Comparison of ENCODE assay signal across 1 cellular context in the genomic region with DNA sequence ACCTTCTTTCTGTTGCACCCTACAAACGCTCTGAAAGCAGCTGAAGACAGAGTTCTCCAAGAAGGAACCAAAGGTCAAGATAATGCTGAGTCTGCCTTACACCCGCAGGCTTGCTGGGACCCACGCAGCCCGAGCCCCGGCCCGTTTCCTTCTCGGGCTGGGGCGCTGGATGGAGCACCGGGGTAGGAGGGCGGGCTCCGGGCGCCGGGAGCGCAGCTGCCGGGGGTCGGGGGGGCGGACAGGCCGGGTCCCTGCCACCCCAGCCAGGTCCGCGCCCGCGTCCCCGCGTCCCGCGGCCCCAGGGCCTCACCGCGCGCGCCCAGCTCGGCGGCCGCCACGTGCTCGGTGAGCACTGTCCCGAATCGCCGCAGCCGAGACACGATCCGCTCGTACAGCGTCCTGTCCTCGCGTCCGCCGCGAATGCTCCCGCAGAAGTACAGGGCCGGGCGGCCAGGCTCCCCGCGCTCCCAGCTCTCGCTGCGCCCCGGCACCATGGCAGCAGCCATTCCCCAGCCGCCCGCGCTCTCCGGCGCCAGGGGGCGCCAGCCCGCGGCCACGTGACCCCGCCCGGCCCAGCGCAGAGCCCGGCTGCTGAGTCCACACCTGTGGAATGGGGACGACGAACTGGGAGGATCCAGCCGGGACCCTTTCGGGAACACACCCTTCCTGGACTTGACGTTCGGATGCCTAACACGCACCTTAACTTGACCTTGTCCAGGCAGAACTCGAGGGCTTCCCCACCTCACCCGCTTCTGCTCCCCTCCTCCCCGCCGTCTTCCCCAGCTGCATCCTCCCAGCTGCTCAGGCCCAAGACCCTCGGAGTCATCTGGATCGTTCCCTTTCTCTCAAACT.
TF ChIP-seq lines count a peak whose summit lies in the region.

A gene with protein sequence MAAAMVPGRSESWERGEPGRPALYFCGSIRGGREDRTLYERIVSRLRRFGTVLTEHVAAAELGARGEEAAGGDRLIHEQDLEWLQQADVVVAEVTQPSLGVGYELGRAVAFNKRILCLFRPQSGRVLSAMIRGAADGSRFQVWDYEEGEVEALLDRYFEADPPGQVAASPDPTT (minus strand): TSS at position 531 of the 852 bp plus-strand sequence. CDS start 25 bp downstream, at position 506.

TF ChIP-seq in HepG2, 621 proteins besides CTCF, POLR2A, EP300 and RAD21 (continued from another document and continues in another):
- TF ChIP-seq POGZ (CRISPR knock-in tag; IDR thresholded peaks at IDR 0.05): peak; percentile 10; the same call in 1 of the 2 replicates
- no peak for TF ChIP-seq NFRKB (IDR thresholded peaks at IDR 0.05)
- TF ChIP-seq NCOA2 (CRISPR knock-in tag; IDR thresholded peaks at IDR 0.05): no peak; the same call in 1 of the 2 replicates
- TF ChIP-seq ZNF496 (CRISPR knock-in tag; IDR thresholded peaks at IDR 0.05; ENCODE audit: insufficient replicate concordance): no peak
- TF ChIP-seq MYC (CRISPR knock-in tag; IDR thresholded peaks at IDR 0.05; ENCODE audit: borderline replicate concordance): peak; percentile 97
- no peak for TF ChIP-seq SRSF1 (optimal IDR thresholded peaks at IDR 0.05; ENCODE audit: low read depth, low read length)
- no peak for TF ChIP-seq FOXP1 (IDR thresholded peaks at IDR 0.05)
- TF ChIP-seq FOXP1 (CRISPR knock-in tag; IDR thresholded peaks at IDR 0.05): no peak
- peak; percentile 42; the same call in 1 of the 2 replicates for TF ChIP-seq ZNF678 (CRISPR knock-in tag; IDR thresholded peaks at IDR 0.05)
- no peak for TF ChIP-seq CHD4 (IDR thresholded peaks at IDR 0.05; ENCODE audit: borderline replicate concordance, low read length)
- no peak for TF ChIP-seq ZNF670 (CRISPR knock-in tag; IDR thresholded peaks at IDR 0.05; ENCODE audit: borderline replicate concordance)
- no peak for TF ChIP-seq HDAC6 (IDR thresholded peaks at IDR 0.05; ENCODE audit: low read depth, low read length)
- TF ChIP-seq ZNF790 (CRISPR knock-in tag; IDR thresholded peaks at IDR 0.05; ENCODE audit: borderline replicate concordance): peak; percentile 92; the same call in 1 of the 2 replicates
- TF ChIP-seq, protein P1, sequence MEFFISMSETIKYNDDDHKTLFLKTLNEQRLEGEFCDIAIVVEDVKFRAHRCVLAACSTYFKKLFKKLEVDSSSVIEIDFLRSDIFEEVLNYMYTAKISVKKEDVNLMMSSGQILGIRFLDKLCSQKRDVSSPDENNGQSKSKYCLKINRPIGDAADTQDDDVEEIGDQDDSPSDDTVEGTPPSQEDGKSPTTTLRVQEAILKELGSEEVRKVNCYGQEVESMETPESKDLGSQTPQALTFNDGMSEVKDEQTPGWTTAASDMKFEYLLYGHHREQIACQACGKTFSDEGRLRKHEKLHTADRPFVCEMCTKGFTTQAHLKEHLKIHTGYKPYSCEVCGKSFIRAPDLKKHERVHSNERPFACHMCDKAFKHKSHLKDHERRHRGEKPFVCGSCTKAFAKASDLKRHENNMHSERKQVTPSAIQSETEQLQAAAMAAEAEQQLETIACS (CRISPR knock-in tag; IDR thresholded peaks at IDR 0.05): peak; percentile 89
- TF ChIP-seq, protein P2, sequence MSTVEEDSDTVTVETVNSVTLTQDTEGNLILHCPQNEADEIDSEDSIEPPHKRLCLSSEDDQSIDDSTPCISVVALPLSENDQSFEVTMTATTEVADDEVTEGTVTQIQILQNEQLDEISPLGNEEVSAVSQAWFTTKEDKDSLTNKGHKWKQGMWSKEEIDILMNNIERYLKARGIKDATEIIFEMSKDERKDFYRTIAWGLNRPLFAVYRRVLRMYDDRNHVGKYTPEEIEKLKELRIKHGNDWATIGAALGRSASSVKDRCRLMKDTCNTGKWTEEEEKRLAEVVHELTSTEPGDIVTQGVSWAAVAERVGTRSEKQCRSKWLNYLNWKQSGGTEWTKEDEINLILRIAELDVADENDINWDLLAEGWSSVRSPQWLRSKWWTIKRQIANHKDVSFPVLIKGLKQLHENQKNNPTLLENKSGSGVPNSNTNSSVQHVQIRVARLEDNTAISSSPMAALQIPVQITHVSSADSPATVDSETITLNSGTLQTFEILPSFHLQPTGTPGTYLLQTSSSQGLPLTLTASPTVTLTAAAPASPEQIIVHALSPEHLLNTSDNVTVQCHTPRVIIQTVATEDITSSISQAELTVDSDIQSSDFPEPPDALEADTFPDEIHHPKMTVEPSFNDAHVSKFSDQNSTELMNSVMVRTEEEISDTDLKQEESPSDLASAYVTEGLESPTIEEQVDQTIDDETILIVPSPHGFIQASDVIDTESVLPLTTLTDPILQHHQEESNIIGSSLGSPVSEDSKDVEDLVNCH (CRISPR knock-in tag; IDR thresholded peaks at IDR 0.05): peak; percentile 29; the same call in 1 of the 2 replicates
- peak; percentile 89 for TF ChIP-seq ZNF441 (CRISPR knock-in tag; IDR thresholded peaks at IDR 0.05; ENCODE audit: borderline replicate concordance)
- TF ChIP-seq SMYD3 (CRISPR knock-in tag; IDR thresholded peaks at IDR 0.05): 0 out of 2 replicates have a peak, but pooled peaks have one; percentile 52
- TF ChIP-seq NRL (CRISPR knock-in tag; IDR thresholded peaks at IDR 0.05; ENCODE audit: borderline replicate concordance): peak; percentile 69; the same call in 1 of the 2 replicates
- TF ChIP-seq HNRNPLL (IDR thresholded peaks at IDR 0.05; ENCODE audit: low read depth, low read length, poor library complexity, severe bottlenecking): peak; percentile 77
- TF ChIP-seq SOX5 (CRISPR knock-in tag; IDR thresholded peaks at IDR 0.05; ENCODE audit: borderline replicate concordance): peak; percentile 44
- TF ChIP-seq ZKSCAN1 (IDR thresholded peaks at IDR 0.05; ENCODE audit: low read length): no peak
- TF ChIP-seq, protein P3, sequence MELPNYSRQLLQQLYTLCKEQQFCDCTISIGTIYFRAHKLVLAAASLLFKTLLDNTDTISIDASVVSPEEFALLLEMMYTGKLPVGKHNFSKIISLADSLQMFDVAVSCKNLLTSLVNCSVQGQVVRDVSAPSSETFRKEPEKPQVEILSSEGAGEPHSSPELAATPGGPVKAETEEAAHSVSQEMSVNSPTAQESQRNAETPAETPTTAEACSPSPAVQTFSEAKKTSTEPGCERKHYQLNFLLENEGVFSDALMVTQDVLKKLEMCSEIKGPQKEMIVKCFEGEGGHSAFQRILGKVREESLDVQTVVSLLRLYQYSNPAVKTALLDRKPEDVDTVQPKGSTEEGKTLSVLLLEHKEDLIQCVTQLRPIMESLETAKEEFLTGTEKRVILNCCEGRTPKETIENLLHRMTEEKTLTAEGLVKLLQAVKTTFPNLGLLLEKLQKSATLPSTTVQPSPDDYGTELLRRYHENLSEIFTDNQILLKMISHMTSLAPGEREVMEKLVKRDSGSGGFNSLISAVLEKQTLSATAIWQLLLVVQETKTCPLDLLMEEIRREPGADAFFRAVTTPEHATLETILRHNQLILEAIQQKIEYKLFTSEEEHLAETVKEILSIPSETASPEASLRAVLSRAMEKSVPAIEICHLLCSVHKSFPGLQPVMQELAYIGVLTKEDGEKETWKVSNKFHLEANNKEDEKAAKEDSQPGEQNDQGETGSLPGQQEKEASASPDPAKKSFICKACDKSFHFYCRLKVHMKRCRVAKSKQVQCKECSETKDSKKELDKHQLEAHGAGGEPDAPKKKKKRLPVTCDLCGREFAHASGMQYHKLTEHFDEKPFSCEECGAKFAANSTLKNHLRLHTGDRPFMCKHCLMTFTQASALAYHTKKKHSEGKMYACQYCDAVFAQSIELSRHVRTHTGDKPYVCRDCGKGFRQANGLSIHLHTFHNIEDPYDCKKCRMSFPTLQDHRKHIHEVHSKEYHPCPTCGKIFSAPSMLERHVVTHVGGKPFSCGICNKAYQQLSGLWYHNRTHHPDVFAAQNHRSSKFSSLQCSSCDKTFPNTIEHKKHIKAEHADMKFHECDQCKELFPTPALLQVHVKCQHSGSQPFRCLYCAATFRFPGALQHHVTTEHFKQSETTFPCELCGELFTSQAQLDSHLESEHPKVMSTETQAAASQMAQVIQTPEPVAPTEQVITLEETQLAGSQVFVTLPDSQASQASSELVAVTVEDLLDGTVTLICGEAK (IDR thresholded peaks at IDR 0.05): no peak
- TF ChIP-seq, protein P3 (CRISPR knock-in tag; IDR thresholded peaks at IDR 0.05): peak; percentile 86
- TF ChIP-seq SP5 (CRISPR knock-in tag; IDR thresholded peaks at IDR 0.05; ENCODE audit: borderline replicate concordance, low read depth): no peak
- no peak for TF ChIP-seq SUZ12 (IDR thresholded peaks at IDR 0.05; ENCODE audit: low read depth, low read length)
- TF ChIP-seq MATR3 (CRISPR knock-in tag; IDR thresholded peaks at IDR 0.05): no peak
- TF ChIP-seq FOXK2 (IDR thresholded peaks at IDR 0.05): no peak
- TF ChIP-seq, protein P4, sequence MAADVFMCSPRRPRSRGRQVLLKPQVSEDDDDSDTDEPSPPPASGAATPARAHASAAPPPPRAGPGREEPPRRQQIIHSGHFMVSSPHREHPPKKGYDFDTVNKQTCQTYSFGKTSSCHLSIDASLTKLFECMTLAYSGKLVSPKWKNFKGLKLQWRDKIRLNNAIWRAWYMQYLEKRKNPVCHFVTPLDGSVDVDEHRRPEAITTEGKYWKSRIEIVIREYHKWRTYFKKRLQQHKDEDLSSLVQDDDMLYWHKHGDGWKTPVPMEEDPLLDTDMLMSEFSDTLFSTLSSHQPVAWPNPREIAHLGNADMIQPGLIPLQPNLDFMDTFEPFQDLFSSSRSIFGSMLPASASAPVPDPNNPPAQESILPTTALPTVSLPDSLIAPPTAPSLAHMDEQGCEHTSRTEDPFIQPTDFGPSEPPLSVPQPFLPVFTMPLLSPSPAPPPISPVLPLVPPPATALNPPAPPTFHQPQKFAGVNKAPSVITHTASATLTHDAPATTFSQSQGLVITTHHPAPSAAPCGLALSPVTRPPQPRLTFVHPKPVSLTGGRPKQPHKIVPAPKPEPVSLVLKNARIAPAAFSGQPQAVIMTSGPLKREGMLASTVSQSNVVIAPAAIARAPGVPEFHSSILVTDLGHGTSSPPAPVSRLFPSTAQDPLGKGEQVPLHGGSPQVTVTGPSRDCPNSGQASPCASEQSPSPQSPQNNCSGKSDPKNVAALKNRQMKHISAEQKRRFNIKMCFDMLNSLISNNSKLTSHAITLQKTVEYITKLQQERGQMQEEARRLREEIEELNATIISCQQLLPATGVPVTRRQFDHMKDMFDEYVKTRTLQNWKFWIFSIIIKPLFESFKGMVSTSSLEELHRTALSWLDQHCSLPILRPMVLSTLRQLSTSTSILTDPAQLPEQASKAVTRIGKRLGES (CRISPR knock-in tag; IDR thresholded peaks at IDR 0.05; ENCODE audit: borderline replicate concordance): peak; percentile 68
- TF ChIP-seq, protein P5, sequence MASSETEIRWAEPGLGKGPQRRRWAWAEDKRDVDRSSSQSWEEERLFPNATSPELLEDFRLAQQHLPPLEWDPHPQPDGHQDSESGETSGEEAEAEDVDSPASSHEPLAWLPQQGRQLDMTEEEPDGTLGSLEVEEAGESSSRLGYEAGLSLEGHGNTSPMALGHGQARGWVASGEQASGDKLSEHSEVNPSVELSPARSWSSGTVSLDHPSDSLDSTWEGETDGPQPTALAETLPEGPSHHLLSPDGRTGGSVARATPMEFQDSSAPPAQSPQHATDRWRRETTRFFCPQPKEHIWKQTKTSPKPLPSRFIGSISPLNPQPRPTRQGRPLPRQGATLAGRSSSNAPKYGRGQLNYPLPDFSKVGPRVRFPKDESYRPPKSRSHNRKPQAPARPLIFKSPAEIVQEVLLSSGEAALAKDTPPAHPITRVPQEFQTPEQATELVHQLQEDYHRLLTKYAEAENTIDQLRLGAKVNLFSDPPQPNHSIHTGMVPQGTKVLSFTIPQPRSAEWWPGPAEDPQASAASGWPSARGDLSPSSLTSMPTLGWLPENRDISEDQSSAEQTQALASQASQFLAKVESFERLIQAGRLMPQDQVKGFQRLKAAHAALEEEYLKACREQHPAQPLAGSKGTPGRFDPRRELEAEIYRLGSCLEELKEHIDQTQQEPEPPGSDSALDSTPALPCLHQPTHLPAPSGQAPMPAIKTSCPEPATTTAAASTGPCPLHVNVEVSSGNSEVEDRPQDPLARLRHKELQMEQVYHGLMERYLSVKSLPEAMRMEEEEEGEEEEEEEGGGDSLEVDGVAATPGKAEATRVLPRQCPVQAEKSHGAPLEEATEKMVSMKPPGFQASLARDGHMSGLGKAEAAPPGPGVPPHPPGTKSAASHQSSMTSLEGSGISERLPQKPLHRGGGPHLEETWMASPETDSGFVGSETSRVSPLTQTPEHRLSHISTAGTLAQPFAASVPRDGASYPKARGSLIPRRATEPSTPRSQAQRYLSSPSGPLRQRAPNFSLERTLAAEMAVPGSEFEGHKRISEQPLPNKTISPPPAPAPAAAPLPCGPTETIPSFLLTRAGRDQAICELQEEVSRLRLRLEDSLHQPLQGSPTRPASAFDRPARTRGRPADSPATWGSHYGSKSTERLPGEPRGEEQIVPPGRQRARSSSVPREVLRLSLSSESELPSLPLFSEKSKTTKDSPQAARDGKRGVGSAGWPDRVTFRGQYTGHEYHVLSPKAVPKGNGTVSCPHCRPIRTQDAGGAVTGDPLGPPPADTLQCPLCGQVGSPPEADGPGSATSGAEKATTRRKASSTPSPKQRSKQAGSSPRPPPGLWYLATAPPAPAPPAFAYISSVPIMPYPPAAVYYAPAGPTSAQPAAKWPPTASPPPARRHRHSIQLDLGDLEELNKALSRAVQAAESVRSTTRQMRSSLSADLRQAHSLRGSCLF (CRISPR knock-in tag; IDR thresholded peaks at IDR 0.05; ENCODE audit: borderline replicate concordance): no peak; the same call in 1 of the 2 replicates
